11 cellular contexts compared by ENCODE assay signal in genomic region chr5:56323505-56323904, GRCh38.
DNase-seq lines count a peak whose midpoint lies in the region; TF ChIP-seq lines count a peak whose summit lies in the region.
"Had no signal": no experiment of that assay in that cellular context is flagged by ENCODE, and none has a peak within 500 bp of the region (broad histone marks: within the 10 kb centered on the region; RNA-seq: fewer than 3 reads in every experiment).

No MANE protein-coding gene starts in this region.

- no peak overlapping the region for H3K27ac ChIP-seq in MM.1S (ENCODE audit: low read length)
- no peak overlapping the region for H3K27ac ChIP-seq in colonic mucosa

- no peaks in the 10 kb centered on the region for H3K9me3 Mint-ChIP-seq in Calu3 (ENCODE audit: low read depth, unreplicated experiment)
- H3K9me3 Mint-ChIP-seq: activated naive CD8-positive, alpha-beta T cell treated with anti-CD3 and anti-CD28 coated beads, Interleukin-2, amount 10 ng/mL, durations not matched to agents 7 days and 5 days had no signal

- CTCF ChIA-PET in Calu3 (lab: Charles Lee): interaction anchor here (0.8 to 1.7 kb wide), 2 partner anchors 13 to 53 kb away, joined by 3 to 5 read pairs; no protein-coding TSS in a partner anchor

- H3K27ac Mint-ChIP-seq in Calu3 (ENCODE audit: unreplicated experiment): peak overlapping the region; percentile 18
- H3K27ac Mint-ChIP-seq: activated naive CD8-positive, alpha-beta T cell treated with anti-CD3 and anti-CD28 coated beads, Interleukin-2, amount 10 ng/mL, durations not matched to agents 7 days and 5 days had no signal

- H3K36me3 ChIP-seq in MM.1S (replicated peaks; ENCODE audit: insufficient read depth, low read length) (no peaks in the 10 kb centered on the region), colonic mucosa (no peaks in the 10 kb centered on the region)

- peaks cover 7% of the 10 kb centered on the region for H3F3A ChIP-seq in MM.1S (ENCODE audit: insufficient read depth, low read length)

- H2AFZ ChIP-seq in MM.1S (ENCODE audit: low read length): no peak overlapping the region

- H3K27me3 ChIP-seq in MM.1S (replicated peaks; ENCODE audit: insufficient read depth, low read length) (no peaks in the 10 kb centered on the region), colonic mucosa (no peaks in the 10 kb centered on the region)

- H3K4me3 ChIP-seq in MM.1S (ENCODE audit: low read length) (no peak overlapping the region), cardiac fibroblast (replicated peaks in 1 of 2; ENCODE audit: low read depth in 2 of 2, low read length in 2 of 2) (no peak overlapping the region), colonic mucosa (no peak overlapping the region)

- H3K9me2 ChIP-seq in MM.1S (replicated peaks; ENCODE audit: insufficient read depth, low read length): no peaks in the 10 kb centered on the region

- H3K9me3 ChIP-seq in MM.1S (replicated peaks; ENCODE audit: insufficient read depth, low read length): no peaks in the 10 kb centered on the region
- no peaks in the 10 kb centered on the region for H3K9me3 ChIP-seq in colonic mucosa

- H3K4me1 ChIP-seq in MM.1S (ENCODE audit: low read length) (peaks cover 15% of the 10 kb centered on the region), colonic mucosa (no peaks in the 10 kb centered on the region)

- TF ChIP-seq CTCF in Calu3 (IDR thresholded peaks at IDR 0.05; ENCODE audit: unreplicated experiment) (no peak), MM.1S (IDR thresholded peaks at IDR 0.05; ENCODE audit: low read length) (no peak), cardiac fibroblast (IDR thresholded peaks at IDR 0.05; ENCODE audit: low read depth, low read length) (no peak), colonic mucosa (IDR thresholded peaks at IDR 0.05) (no peak)

- no peaks in the 10 kb centered on the region for H4K20me1 ChIP-seq in MM.1S (ENCODE audit: insufficient read depth, low read length)

- H3K4me2 ChIP-seq in MM.1S (ENCODE audit: low read depth, low read length): no peak overlapping the region

- no peaks in the 10 kb centered on the region for H3K36me3 Mint-ChIP-seq in Calu3 (ENCODE audit: insufficient read depth, unreplicated experiment)

- no peak overlapping the region for H3K4me3 Mint-ChIP-seq in Calu3 (ENCODE audit: low read depth, unreplicated experiment)
- H3K4me3 Mint-ChIP-seq: activated naive CD8-positive, alpha-beta T cell treated with anti-CD3 and anti-CD28 coated beads, Interleukin-2, amount 10 ng/mL, durations not matched to agents 7 days and 5 days; naive thymus-derived CD4-positive, alpha-beta T cell had no signal

- H3K79me2 ChIP-seq in MM.1S (ENCODE audit: low read length): no peaks in the 10 kb centered on the region

- H3K4me1 Mint-ChIP-seq in Calu3 (ENCODE audit: low read depth, unreplicated experiment): peaks cover 53% of the 10 kb centered on the region

- H3K9ac ChIP-seq in MM.1S (ENCODE audit: low read length): no peak overlapping the region
- no peak overlapping the region for H3K9ac ChIP-seq in colonic mucosa (ENCODE audit: low read depth in 2 of 2, low read length in 2 of 2)

- no TSS peak for BruUV-seq in Calu3 (replicated peaks; lab: Mats Ljungman, UMichigan)

- DNase-seq in Calu3 (peak; percentile 71), MM.1S (peak; percentile 19), cardiac fibroblast (ENCODE audit: low read depth in 2 of 2) (peak; percentile 76 to 78), mucosa of gallbladder (ENCODE audit: low spot score) (peak; percentile 55), NK-92 (lab: John Stamatoyannopoulos, UW; ENCODE audit: unreplicated experiment) (no peak), NCI-H1930 (lab: John Stamatoyannopoulos, UW) (no peak), colonic mucosa (no peak), T-helper 9 cell (no peak)
- DNase-seq: activated naive CD8-positive, alpha-beta T cell treated with anti-CD3 and anti-CD28 coated beads, Interleukin-2, amount 10 ng/mL, durations not matched to agents 7 days and 5 days; naive thymus-derived CD4-positive, alpha-beta T cell; NCI-H2171 had no signal

- intact Hi-C loops in Calu3 (cut with micrococcal nuclease; ENCODE audit: unreplicated experiment) (loop anchor here (1.0 kb wide), 1 partner anchor 53 kb away; no protein-coding TSS in a partner anchor), colonic mucosa (cut with DNase I) (no loop called here)

- H3K27me3 Mint-ChIP-seq in Calu3 (ENCODE audit: unreplicated experiment): no peaks in the 10 kb centered on the region
- H3K27me3 Mint-ChIP-seq: activated naive CD8-positive, alpha-beta T cell treated with anti-CD3 and anti-CD28 coated beads, Interleukin-2, amount 10 ng/mL, durations not matched to agents 7 days and 5 days; naive thymus-derived CD4-positive, alpha-beta T cell had no signal

Comparison
In these comparisons a context has a peak if more than half of its experiments do, and no peak if none do; other contexts are left out.
1. DNase-seq: peak in Calu3 (single experiment), MM.1S (single experiment), cardiac fibroblast (2 of 2) and mucosa of gallbladder (single experiment); none in NK-92 (single experiment), NCI-H1930 (0 of 2), colonic mucosa (single experiment) and T-helper 9 cell (single experiment).